In genomic region chr2:218444692-218445357, GRCh38 we compare ENCODE assay signal across 1 cellular context.
TF ChIP-seq lines count a peak whose summit lies in the region.

No MANE protein-coding gene starts in this region.

TF ChIP-seq in HepG2, 621 proteins besides CTCF, POLR2A, EP300 and RAD21 (continued from another document and continues in another):
- TF ChIP-seq, protein P1, sequence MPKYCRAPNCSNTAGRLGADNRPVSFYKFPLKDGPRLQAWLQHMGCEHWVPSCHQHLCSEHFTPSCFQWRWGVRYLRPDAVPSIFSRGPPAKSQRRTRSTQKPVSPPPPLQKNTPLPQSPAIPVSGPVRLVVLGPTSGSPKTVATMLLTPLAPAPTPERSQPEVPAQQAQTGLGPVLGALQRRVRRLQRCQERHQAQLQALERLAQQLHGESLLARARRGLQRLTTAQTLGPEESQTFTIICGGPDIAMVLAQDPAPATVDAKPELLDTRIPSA (CRISPR knock-in tag; IDR thresholded peaks at IDR 0.05; ENCODE audit: borderline replicate concordance): no peak
- TF ChIP-seq, protein P2, sequence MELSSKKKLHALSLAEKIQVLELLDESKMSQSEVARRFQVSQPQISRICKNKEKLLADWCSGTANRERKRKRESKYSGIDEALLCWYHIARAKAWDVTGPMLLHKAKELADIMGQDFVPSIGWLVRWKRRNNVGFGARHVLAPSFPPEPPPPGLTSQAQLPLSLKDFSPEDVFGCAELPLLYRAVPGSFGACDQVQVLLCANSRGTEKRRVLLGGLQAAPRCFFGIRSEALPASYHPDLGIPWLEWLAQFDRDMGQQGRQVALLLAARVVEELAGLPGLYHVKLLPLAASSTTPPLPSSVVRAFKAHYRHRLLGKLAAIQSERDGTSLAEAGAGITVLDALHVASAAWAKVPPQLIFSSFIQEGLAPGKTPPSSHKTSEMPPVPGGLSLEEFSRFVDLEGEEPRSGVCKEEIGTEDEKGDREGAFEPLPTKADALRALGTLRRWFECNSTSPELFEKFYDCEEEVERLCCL (CRISPR knock-in tag; IDR thresholded peaks at IDR 0.05; ENCODE audit: borderline replicate concordance): no peak
- TF ChIP-seq, protein P3, sequence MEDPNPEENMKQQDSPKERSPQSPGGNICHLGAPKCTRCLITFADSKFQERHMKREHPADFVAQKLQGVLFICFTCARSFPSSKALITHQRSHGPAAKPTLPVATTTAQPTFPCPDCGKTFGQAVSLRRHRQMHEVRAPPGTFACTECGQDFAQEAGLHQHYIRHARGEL (CRISPR knock-in tag; IDR thresholded peaks at IDR 0.05): no peak
- TF ChIP-seq RXRB (CRISPR knock-in tag; IDR thresholded peaks at IDR 0.05; ENCODE audit: borderline replicate concordance) (peak; percentile 96), ATF3 (CRISPR knock-in tag; IDR thresholded peaks at IDR 0.05) (peak; percentile 19; the same call in 1 of the 2 replicates), RORA (CRISPR knock-in tag; IDR thresholded peaks at IDR 0.05) (no peak), ZNF296 (CRISPR knock-in tag; conservative IDR thresholded peaks at IDR 0.05) (no peak), PCBP1 (IDR thresholded peaks at IDR 0.05; ENCODE audit: borderline replicate concordance, low read depth, low read length) (no peak), REPIN1 (CRISPR knock-in tag; IDR thresholded peaks at IDR 0.05; ENCODE audit: borderline replicate concordance, low read depth) (peak; percentile 98), POLR2AphosphoS5 (IDR thresholded peaks at IDR 0.05; ENCODE audit: low read depth, low read length) (0 out of 2 replicates have a peak, but pooled peaks have one; percentile 33), HDAC2 (CRISPR knock-in tag; IDR thresholded peaks at IDR 0.05) (peak; percentile 99), ZNF619 (CRISPR knock-in tag; IDR thresholded peaks at IDR 0.05) (peak; percentile 60; the same call in 1 of the 2 replicates), NCOA2 (CRISPR knock-in tag; IDR thresholded peaks at IDR 0.05) (peak; percentile 93), SUZ12 (IDR thresholded peaks at IDR 0.05; ENCODE audit: low read depth, low read length) (no peak), MXI1 (IDR thresholded peaks at IDR 0.05; ENCODE audit: borderline replicate concordance, low read depth, low read length) (peak; percentile 96; the same call in 2 of the 3 replicates), MYPOP (CRISPR knock-in tag; IDR thresholded peaks at IDR 0.05) (peak; percentile 74; the same call in 1 of the 2 replicates), ZBTB46 (CRISPR knock-in tag; IDR thresholded peaks at IDR 0.05; ENCODE audit: borderline replicate concordance) (peak; percentile 84; the same call in 1 of the 2 replicates), KDM1A (CRISPR knock-in tag; IDR thresholded peaks at IDR 0.05) (no peak; the same call in 1 of the 2 replicates), ZNF782 (CRISPR knock-in tag; IDR thresholded peaks at IDR 0.05; ENCODE audit: borderline replicate concordance) (peak; percentile 69; the same call in 1 of the 2 replicates), CC2D1A (CRISPR knock-in tag; IDR thresholded peaks at IDR 0.05) (no peak), TBL1XR1 (IDR thresholded peaks at IDR 0.05; ENCODE audit: borderline replicate concordance, low read length, partially characterized antibody) (peak; percentile 33), ZNF224 (CRISPR knock-in tag; IDR thresholded peaks at IDR 0.05) (no peak), NRL (CRISPR knock-in tag; IDR thresholded peaks at IDR 0.05; ENCODE audit: borderline replicate concordance) (no peak), RFX3 (CRISPR knock-in tag; IDR thresholded peaks at IDR 0.05) (no peak; the same call in 1 of the 2 replicates), MAFK (conservative IDR thresholded peaks at IDR 0.05 in 1 of 2, IDR thresholded peaks at IDR 0.05 in 1 of 2; ENCODE audit: low read length in 2 of 2) (peak in 1 of 2 experiments; percentile 16; a peak in 1 of 4 replicates), GABPA (IDR thresholded peaks at IDR 0.05; ENCODE audit: low read depth, low read length) (no peak), GABPA (CRISPR knock-in tag; IDR thresholded peaks at IDR 0.05; ENCODE audit: low read depth) (peak; percentile 83), PAXIP1 (CRISPR knock-in tag; conservative IDR thresholded peaks at IDR 0.05) (peak; percentile 100), ZNF441 (CRISPR knock-in tag; IDR thresholded peaks at IDR 0.05; ENCODE audit: borderline replicate concordance) (peak; percentile 69), GPN1 (CRISPR knock-in tag; IDR thresholded peaks at IDR 0.05; ENCODE audit: borderline replicate concordance) (no peak), ZFYVE20 (CRISPR knock-in tag; IDR thresholded peaks at IDR 0.05; ENCODE audit: borderline replicate concordance, low read depth) (no peak), ZNF724P (CRISPR knock-in tag; IDR thresholded peaks at IDR 0.05; ENCODE audit: borderline replicate concordance) (0 out of 2 replicates have a peak, but pooled peaks have one; percentile 54), ZNF292 (CRISPR knock-in tag; IDR thresholded peaks at IDR 0.05; ENCODE audit: borderline replicate concordance, low read depth) (no peak; the same call in none of the 2 replicates), KLF16 (CRISPR knock-in tag; IDR thresholded peaks at IDR 0.05) (peak in 1 of 2 experiments; percentile 92; a peak in 2 of 4 replicates), THAP11 (CRISPR knock-in tag; IDR thresholded peaks at IDR 0.05) (peak; percentile 77), IRF2 (CRISPR knock-in tag; IDR thresholded peaks at IDR 0.05) (peak; percentile 95), ZFAT (CRISPR knock-in tag; conservative IDR thresholded peaks at IDR 0.05) (no peak), HNRNPL (IDR thresholded peaks at IDR 0.05; ENCODE audit: low read depth, low read length) (peak; percentile 92)
- TF ChIP-seq, protein P4, sequence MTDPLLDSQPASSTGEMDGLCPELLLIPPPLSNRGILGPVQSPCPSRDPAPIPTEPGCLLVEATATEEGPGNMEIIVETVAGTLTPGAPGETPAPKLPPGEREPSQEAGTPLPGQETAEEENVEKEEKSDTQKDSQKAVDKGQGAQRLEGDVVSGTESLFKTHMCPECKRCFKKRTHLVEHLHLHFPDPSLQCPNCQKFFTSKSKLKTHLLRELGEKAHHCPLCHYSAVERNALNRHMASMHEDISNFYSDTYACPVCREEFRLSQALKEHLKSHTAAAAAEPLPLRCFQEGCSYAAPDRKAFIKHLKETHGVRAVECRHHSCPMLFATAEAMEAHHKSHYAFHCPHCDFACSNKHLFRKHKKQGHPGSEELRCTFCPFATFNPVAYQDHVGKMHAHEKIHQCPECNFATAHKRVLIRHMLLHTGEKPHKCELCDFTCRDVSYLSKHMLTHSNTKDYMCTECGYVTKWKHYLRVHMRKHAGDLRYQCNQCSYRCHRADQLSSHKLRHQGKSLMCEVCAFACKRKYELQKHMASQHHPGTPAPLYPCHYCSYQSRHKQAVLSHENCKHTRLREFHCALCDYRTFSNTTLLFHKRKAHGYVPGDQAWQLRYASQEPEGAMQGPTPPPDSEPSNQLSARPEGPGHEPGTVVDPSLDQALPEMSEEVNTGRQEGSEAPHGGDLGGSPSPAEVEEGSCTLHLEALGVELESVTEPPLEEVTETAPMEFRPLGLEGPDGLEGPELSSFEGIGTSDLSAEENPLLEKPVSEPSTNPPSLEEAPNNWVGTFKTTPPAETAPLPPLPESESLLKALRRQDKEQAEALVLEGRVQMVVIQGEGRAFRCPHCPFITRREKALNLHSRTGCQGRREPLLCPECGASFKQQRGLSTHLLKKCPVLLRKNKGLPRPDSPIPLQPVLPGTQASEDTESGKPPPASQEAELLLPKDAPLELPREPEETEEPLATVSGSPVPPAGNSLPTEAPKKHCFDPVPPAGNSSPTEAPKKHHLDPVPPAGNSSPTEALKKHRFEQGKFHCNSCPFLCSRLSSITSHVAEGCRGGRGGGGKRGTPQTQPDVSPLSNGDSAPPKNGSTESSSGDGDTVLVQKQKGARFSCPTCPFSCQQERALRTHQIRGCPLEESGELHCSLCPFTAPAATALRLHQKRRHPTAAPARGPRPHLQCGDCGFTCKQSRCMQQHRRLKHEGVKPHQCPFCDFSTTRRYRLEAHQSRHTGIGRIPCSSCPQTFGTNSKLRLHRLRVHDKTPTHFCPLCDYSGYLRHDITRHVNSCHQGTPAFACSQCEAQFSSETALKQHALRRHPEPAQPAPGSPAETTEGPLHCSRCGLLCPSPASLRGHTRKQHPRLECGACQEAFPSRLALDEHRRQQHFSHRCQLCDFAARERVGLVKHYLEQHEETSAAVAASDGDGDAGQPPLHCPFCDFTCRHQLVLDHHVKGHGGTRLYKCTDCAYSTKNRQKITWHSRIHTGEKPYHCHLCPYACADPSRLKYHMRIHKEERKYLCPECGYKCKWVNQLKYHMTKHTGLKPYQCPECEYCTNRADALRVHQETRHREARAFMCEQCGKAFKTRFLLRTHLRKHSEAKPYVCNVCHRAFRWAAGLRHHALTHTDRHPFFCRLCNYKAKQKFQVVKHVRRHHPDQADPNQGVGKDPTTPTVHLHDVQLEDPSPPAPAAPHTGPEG (CRISPR knock-in tag; IDR thresholded peaks at IDR 0.05): 0 out of 2 replicates have a peak, but pooled peaks have one; percentile 25
- TF ChIP-seq, protein P5, sequence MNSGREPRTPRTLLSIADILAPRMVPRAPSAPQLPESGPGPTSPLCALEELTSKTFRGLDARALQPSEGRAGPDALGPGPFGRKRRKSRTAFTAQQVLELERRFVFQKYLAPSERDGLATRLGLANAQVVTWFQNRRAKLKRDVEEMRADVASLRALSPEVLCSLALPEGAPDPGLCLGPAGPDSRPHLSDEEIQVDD (CRISPR knock-in tag; IDR thresholded peaks at IDR 0.05; ENCODE audit: borderline replicate concordance): no peak
- TF ChIP-seq, protein P6, sequence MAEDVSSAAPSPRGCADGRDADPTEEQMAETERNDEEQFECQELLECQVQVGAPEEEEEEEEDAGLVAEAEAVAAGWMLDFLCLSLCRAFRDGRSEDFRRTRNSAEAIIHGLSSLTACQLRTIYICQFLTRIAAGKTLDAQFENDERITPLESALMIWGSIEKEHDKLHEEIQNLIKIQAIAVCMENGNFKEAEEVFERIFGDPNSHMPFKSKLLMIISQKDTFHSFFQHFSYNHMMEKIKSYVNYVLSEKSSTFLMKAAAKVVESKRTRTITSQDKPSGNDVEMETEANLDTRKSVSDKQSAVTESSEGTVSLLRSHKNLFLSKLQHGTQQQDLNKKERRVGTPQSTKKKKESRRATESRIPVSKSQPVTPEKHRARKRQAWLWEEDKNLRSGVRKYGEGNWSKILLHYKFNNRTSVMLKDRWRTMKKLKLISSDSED (CRISPR knock-in tag; IDR thresholded peaks at IDR 0.05): no peak
- TF ChIP-seq, protein P7, sequence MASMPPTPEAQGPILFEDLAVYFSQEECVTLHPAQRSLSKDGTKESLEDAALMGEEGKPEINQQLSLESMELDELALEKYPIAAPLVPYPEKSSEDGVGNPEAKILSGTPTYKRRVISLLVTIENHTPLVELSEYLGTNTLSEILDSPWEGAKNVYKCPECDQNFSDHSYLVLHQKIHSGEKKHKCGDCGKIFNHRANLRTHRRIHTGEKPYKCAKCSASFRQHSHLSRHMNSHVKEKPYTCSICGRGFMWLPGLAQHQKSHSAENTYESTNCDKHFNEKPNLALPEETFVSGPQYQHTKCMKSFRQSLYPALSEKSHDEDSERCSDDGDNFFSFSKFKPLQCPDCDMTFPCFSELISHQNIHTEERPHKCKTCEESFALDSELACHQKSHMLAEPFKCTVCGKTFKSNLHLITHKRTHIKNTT (CRISPR knock-in tag; IDR thresholded peaks at IDR 0.05): no peak
